Comparison of ENCODE assay signal across 11 cellular contexts in the genomic region with DNA sequence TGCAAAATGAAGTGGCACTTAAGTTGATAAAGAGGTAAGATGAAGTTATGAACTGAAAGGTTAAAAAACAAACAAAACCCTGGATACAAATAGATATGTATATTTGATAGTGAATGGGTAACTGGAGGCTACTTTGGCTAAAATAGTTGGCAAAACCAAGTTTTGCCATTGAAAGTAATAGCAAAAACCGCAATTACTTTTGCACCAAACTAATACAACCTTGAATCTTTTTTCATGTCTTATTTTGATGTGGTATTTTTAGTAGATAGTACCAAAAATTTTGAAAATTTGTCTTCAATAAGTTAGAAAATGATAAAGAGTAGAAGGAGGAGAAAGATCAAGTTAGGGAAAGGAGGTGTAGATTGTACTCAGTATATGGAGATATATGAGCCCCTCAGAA. TPM values are rescaled to one million over a fixed set of nuclear protein-coding genes. Genes with fewer than 3 reads are reported as not detected.
"Had no signal": no experiment of that assay in that cellular context is flagged by ENCODE, and none has a peak within 500 bp of the region (broad histone marks: within the 10 kb centered on the region; RNA-seq: fewer than 3 reads in every experiment).

No MANE protein-coding gene starts in this region.

- H3K9ac ChIP-seq: KMS-11 had no signal

- H3K27ac ChIP-seq: KMS-11 had no signal

- FAIRE-seq: H1, H54, HTR-8/SVneo had no signal

- H3K4me3 ChIP-seq: GM23338 had no signal

- H2AFZ ChIP-seq: GM23338 had no signal

- H3K4me2 ChIP-seq: GM23338, KMS-11 had no signal

- DNase-seq: H9, HCEC 1CT, HFFc6, KBM-7 had no signal

- ATAC-seq: GM23338 had no signal

RNA-seq across cellular contexts. Expression of a gene that starts 47.9 kb away (rescaled TPM):
- total RNA-seq: H9, HT-29 had no signal
- polyA plus RNA-seq: IgD-negative memory B cell had no signal
